ENCODE assay signal across 1 cellular context in genomic region chr17:81926451-81927144, GRCh38.
TF ChIP-seq lines count a peak whose summit lies in the region.

No MANE protein-coding gene starts in this region.

TF ChIP-seq in HEK293, 187 proteins besides CTCF, POLR2A, EP300 and RAD21 (continued from another document and continues in another):
- no peak for TF ChIP-seq ZBTB6 (tag by site-specific recombination; IDR thresholded peaks at IDR 0.05)
- no peak for TF ChIP-seq ZNF211 (tag by site-specific recombination; IDR thresholded peaks at IDR 0.05; ENCODE audit: low read depth)
- no peak for TF ChIP-seq ZNF184 (tag by site-specific recombination; IDR thresholded peaks at IDR 0.05)
- TF ChIP-seq, protein P1, sequence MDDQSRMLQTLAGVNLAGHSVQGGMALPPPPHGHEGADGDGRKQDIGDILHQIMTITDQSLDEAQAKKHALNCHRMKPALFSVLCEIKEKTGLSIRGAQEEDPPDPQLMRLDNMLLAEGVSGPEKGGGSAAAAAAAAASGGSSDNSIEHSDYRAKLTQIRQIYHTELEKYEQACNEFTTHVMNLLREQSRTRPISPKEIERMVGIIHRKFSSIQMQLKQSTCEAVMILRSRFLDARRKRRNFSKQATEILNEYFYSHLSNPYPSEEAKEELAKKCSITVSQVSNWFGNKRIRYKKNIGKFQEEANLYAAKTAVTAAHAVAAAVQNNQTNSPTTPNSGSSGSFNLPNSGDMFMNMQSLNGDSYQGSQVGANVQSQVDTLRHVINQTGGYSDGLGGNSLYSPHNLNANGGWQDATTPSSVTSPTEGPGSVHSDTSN (CRISPR knock-in tag; IDR thresholded peaks at IDR 0.05): no peak
- peak; percentile 29; the same call in 1 of the 2 replicates for TF ChIP-seq ZFP37 (tag by site-specific recombination; IDR thresholded peaks at IDR 0.05)
- TF ChIP-seq ATF2 (tag by site-specific recombination; IDR thresholded peaks at IDR 0.05; ENCODE audit: low read depth): peak; percentile 58
- no peak for TF ChIP-seq ZNF350 (tag by site-specific recombination; IDR thresholded peaks at IDR 0.05)
- TF ChIP-seq ZNF404 (tag by site-specific recombination; IDR thresholded peaks at IDR 0.05): no peak
- peak; percentile 79 for TF ChIP-seq SP2 (tag by site-specific recombination; IDR thresholded peaks at IDR 0.05)
- TF ChIP-seq ZNF544 (tag by site-specific recombination; IDR thresholded peaks at IDR 0.05): no peak
- no peak for TF ChIP-seq ZNF530 (tag by site-specific recombination; IDR thresholded peaks at IDR 0.05; ENCODE audit: low read depth)
- no peak for TF ChIP-seq ZNF701 (tag by site-specific recombination; IDR thresholded peaks at IDR 0.05)
- peak; percentile 99 for TF ChIP-seq GLIS2 (tag by site-specific recombination; IDR thresholded peaks at IDR 0.05)
- peak; percentile 88 for TF ChIP-seq ZNF324 (tag by site-specific recombination; IDR thresholded peaks at IDR 0.05)
- TF ChIP-seq KLF1 (tag by site-specific recombination; IDR thresholded peaks at IDR 0.05): peak; percentile 54
- peak; percentile 77; the same call in 1 of the 2 replicates for TF ChIP-seq ZNF660 (tag by site-specific recombination; IDR thresholded peaks at IDR 0.05)
- TF ChIP-seq ZBTB21 (tag by site-specific recombination; IDR thresholded peaks at IDR 0.05): peak; percentile 92
- TF ChIP-seq, protein P2, sequence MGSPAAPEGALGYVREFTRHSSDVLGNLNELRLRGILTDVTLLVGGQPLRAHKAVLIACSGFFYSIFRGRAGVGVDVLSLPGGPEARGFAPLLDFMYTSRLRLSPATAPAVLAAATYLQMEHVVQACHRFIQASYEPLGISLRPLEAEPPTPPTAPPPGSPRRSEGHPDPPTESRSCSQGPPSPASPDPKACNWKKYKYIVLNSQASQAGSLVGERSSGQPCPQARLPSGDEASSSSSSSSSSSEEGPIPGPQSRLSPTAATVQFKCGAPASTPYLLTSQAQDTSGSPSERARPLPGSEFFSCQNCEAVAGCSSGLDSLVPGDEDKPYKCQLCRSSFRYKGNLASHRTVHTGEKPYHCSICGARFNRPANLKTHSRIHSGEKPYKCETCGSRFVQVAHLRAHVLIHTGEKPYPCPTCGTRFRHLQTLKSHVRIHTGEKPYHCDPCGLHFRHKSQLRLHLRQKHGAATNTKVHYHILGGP (tag by site-specific recombination; IDR thresholded peaks at IDR 0.05): no peak
- TF ChIP-seq ZBTB48 (tag by site-specific recombination; IDR thresholded peaks at IDR 0.05): peak; percentile 75; the same call in 1 of the 2 replicates
- no peak for TF ChIP-seq ZNF23 (tag by site-specific recombination; IDR thresholded peaks at IDR 0.05; ENCODE audit: borderline replicate concordance)
- peak; percentile 52; the same call in 1 of the 2 replicates for TF ChIP-seq FEZF1 (tag by site-specific recombination; IDR thresholded peaks at IDR 0.05)
- peak; percentile 79 for TF ChIP-seq ZFP69B (tag by site-specific recombination; IDR thresholded peaks at IDR 0.05)
- TF ChIP-seq, protein P3, sequence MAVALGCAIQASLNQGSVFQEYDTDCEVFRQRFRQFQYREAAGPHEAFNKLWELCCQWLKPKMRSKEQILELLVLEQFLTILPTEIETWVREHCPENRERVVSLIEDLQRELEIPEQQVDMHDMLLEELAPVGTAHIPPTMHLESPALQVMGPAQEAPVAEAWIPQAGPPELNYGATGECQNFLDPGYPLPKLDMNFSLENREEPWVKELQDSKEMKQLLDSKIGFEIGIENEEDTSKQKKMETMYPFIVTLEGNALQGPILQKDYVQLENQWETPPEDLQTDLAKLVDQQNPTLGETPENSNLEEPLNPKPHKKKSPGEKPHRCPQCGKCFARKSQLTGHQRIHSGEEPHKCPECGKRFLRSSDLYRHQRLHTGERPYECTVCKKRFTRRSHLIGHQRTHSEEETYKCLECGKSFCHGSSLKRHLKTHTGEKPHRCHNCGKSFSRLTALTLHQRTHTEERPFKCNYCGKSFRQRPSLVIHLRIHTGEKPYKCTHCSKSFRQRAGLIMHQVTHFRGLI (tag by site-specific recombination; IDR thresholded peaks at IDR 0.05): no peak
- peak; percentile 79; the same call in 1 of the 2 replicates for TF ChIP-seq ZNF24 (tag by site-specific recombination; IDR thresholded peaks at IDR 0.05)
- TF ChIP-seq PRDM2 (tag by site-specific recombination; IDR thresholded peaks at IDR 0.05; ENCODE audit: borderline replicate concordance): no peak
- peak; percentile 89 for TF ChIP-seq SP7 (tag by site-specific recombination; IDR thresholded peaks at IDR 0.05)
- TF ChIP-seq, protein P4, sequence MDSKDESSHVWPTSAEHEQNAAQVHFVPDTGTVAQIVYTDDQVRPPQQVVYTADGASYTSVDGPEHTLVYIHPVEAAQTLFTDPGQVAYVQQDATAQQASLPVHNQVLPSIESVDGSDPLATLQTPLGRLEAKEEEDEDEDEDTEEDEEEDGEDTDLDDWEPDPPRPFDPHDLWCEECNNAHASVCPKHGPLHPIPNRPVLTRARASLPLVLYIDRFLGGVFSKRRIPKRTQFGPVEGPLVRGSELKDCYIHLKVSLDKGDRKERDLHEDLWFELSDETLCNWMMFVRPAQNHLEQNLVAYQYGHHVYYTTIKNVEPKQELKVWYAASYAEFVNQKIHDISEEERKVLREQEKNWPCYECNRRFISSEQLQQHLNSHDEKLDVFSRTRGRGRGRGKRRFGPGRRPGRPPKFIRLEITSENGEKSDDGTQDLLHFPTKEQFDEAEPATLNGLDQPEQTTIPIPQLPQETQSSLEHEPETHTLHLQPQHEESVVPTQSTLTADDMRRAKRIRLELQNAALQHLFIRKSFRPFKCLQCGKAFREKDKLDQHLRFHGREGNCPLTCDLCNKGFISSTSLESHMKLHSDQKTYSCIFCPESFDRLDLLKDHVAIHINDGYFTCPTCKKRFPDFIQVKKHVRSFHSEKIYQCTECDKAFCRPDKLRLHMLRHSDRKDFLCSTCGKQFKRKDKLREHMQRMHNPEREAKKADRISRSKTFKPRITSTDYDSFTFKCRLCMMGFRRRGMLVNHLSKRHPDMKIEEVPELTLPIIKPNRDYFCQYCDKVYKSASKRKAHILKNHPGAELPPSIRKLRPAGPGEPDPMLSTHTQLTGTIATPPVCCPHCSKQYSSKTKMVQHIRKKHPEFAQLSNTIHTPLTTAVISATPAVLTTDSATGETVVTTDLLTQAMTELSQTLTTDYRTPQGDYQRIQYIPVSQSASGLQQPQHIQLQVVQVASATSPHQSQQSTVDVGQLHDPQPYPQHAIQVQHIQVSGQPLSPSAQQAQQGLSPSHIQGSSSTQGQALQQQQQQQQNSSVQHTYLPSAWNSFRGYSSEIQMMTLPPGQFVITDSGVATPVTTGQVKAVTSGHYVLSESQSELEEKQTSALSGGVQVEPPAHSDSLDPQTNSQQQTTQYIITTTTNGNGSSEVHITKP (tag by site-specific recombination; IDR thresholded peaks at IDR 0.05): peak; percentile 86
- TF ChIP-seq ZNF311 (tag by site-specific recombination; IDR thresholded peaks at IDR 0.05; ENCODE audit: borderline replicate concordance): no peak
- no peak for TF ChIP-seq ZNF596 (tag by site-specific recombination; IDR thresholded peaks at IDR 0.05)
- TF ChIP-seq OVOL3 (tag by site-specific recombination; IDR thresholded peaks at IDR 0.05): no peak
- TF ChIP-seq HIC1 (tag by site-specific recombination; IDR thresholded peaks at IDR 0.05): no peak
- no peak for TF ChIP-seq GFI1B (tag by site-specific recombination; IDR thresholded peaks at IDR 0.05)
- TF ChIP-seq KLF17 (tag by site-specific recombination; IDR thresholded peaks at IDR 0.05): peak; percentile 97
- no peak for TF ChIP-seq ZNF433 (tag by site-specific recombination; IDR thresholded peaks at IDR 0.05; ENCODE audit: low read depth)
- TF ChIP-seq ZNF785 (tag by site-specific recombination; IDR thresholded peaks at IDR 0.05): no peak
